ENCODE assay signal across 14 cellular contexts in genomic region chr10:108894402-108895301, GRCh38.
DNase-seq lines count a peak whose midpoint lies in the region; ATAC-seq and TF ChIP-seq lines count a peak whose summit lies in the region.
"Had no signal": no experiment of that assay in that cellular context is flagged by ENCODE, and none has a peak within 500 bp of the region (broad histone marks: within the 10 kb centered on the region; RNA-seq: fewer than 3 reads in every experiment).

No MANE protein-coding gene starts in this region.

- H3K27me3 Mint-ChIP-seq in MCF 10A (ENCODE audit: insufficient read depth, unreplicated experiment) (no peaks in the 10 kb centered on the region), immature natural killer cell (ENCODE audit: low read depth in 3 of 3) (no peaks in the 10 kb centered on the region)
- H3K27me3 Mint-ChIP-seq: activated CD8-positive, alpha-beta T cell treated with anti-CD3 and anti-CD28 coated beads for 36 hours; activated naive CD8-positive, alpha-beta T cell treated with anti-CD3 and anti-CD28 coated beads, Interleukin-2, amount 50 U/mL, for 24 hours had no signal

- H3K4me3 Mint-ChIP-seq in MCF 10A (ENCODE audit: unreplicated experiment) (no peak overlapping the region), immature natural killer cell (no peak overlapping the region)
- H3K4me3 Mint-ChIP-seq: activated CD8-positive, alpha-beta T cell treated with anti-CD3 and anti-CD28 coated beads for 36 hours; activated naive CD8-positive, alpha-beta T cell treated with anti-CD3 and anti-CD28 coated beads, Interleukin-2, amount 50 U/mL, for 24 hours had no signal

- no peak for TF ChIP-seq CTCF in MCF 10A (IDR thresholded peaks at IDR 0.05; ENCODE audit: unreplicated experiment)

- H3K9me3 Mint-ChIP-seq in MCF 10A (ENCODE audit: unreplicated experiment) (no peaks in the 10 kb centered on the region), immature natural killer cell (peaks cover 4 to 38% (median 16%) of the 10 kb centered on the region in 6 donors)
- H3K9me3 Mint-ChIP-seq: activated CD8-positive, alpha-beta T cell treated with anti-CD3 and anti-CD28 coated beads for 36 hours had no signal

- no peak overlapping the region for H3K27ac Mint-ChIP-seq in MCF 10A (ENCODE audit: low read depth, unreplicated experiment)
- no peak overlapping the region for H3K27ac Mint-ChIP-seq in immature natural killer cell
- H3K27ac Mint-ChIP-seq: activated CD8-positive, alpha-beta T cell treated with anti-CD3 and anti-CD28 coated beads for 36 hours; activated naive CD8-positive, alpha-beta T cell treated with anti-CD3 and anti-CD28 coated beads, Interleukin-2, amount 50 U/mL, for 24 hours had no signal

- H3K4me1 Mint-ChIP-seq in MCF 10A (ENCODE audit: insufficient read depth, unreplicated experiment), result no peaks in the 10 kb centered on the region
- no peaks in the 10 kb centered on the region for H3K4me1 Mint-ChIP-seq in immature natural killer cell
- H3K4me1 Mint-ChIP-seq: activated naive CD8-positive, alpha-beta T cell treated with anti-CD3 and anti-CD28 coated beads, Interleukin-2, amount 50 U/mL, for 24 hours had no signal

- peak; percentile 65 for ATAC-seq in GM19023 (IDR thresholded peaks at IDR 0.05; ENCODE audit: unreplicated experiment)
- peak; percentile 80 for ATAC-seq in GM21825 (IDR thresholded peaks at IDR 0.05; ENCODE audit: unreplicated experiment)
- peak; percentile 76 for ATAC-seq in HG03280 (IDR thresholded peaks at IDR 0.05; ENCODE audit: unreplicated experiment)
- ATAC-seq in esophagus mucosa, result peak; percentile 44
- ATAC-seq in sciatic nerve, result no peak
- ATAC-seq: activated CD8-positive, alpha-beta T cell treated with anti-CD3 and anti-CD28 coated beads for 36 hours; activated naive CD8-positive, alpha-beta T cell treated with anti-CD3 and anti-CD28 coated beads, Interleukin-2, amount 50 U/mL, for 24 hours had no signal

- intact Hi-C loops in MCF 10A (cut with micrococcal nuclease), result no loop called here
- intact Hi-C loops in sciatic nerve (cut with DNase I), result no loop called here

- CTCF ChIA-PET in MCF 10A (lab: Yijun Ruan, JAX), result interaction anchor here (0.7 kb wide), 1 partner anchor 310 kb away, joined by 3 read pairs; no protein-coding TSS in a partner anchor

- DNase-seq in MCF 10A (ENCODE audit: unreplicated experiment) (no peak), sciatic nerve (ENCODE audit: low spot score) (no peak), immature natural killer cell (no peak), A172 (ENCODE audit: low spot score) (no peak)
- DNase-seq: activated CD8-positive, alpha-beta T cell treated with anti-CD3 and anti-CD28 coated beads for 36 hours; activated naive CD8-positive, alpha-beta T cell treated with anti-CD3 and anti-CD28 coated beads, Interleukin-2, amount 50 U/mL, for 24 hours; Caco-2; effector CD8-positive, alpha-beta T cell; NCI-H226; transverse colon had no signal

- POLR2A ChIA-PET in MCF 10A (lab: Yijun Ruan, JAX), result no interaction called here

- BruUV-seq in MCF 10A (replicated peaks; lab: Mats Ljungman, UMichigan), result no TSS peak

- H3K36me3 Mint-ChIP-seq in MCF 10A (ENCODE audit: insufficient read depth, unreplicated experiment), result no peaks in the 10 kb centered on the region
- no peaks in the 10 kb centered on the region for H3K36me3 Mint-ChIP-seq in immature natural killer cell
